Comparison of ENCODE assay signal across 11 cellular contexts in the genomic region with DNA sequence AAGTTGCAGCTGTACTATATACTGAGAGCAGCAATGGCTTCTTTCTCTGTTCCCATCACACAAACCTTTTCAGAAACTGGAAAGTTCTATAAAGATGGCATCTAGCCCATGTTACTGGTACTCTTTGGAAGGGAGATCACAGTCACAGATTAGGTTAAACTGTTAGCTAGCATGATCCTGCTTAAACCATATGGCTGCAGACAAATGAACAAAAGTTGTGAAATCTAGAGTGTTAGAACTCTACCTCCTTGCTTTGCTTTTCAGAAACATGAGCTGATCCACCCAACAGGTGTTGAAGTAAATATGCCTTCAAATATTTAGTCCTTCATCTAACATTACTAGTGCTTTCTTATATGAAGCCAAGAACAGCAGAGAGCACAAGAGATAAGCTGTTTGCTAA.
DNase-seq lines count a peak whose midpoint lies in the region; ATAC-seq, FAIRE-seq and TF ChIP-seq lines count a peak whose summit lies in the region.
"Had no signal": no experiment of that assay in that cellular context is flagged by ENCODE, and none has a peak within 500 bp of the region (broad histone marks: within the 10 kb centered on the region; RNA-seq: fewer than 3 reads in every experiment).

No MANE protein-coding gene starts in this region.

- H3K79me2 ChIP-seq in HepG2 (ENCODE audit: insufficient read depth, low read length) = no peaks in the 10 kb centered on the region

- no peak overlapping the region for H3K4me3 ChIP-seq in HepG2 (replicated peaks in 1 of 3; ENCODE audit: insufficient read depth in 1 of 3, low read depth in 2 of 3, low read length in 3 of 3)
- H3K4me3 ChIP-seq in thymus (ENCODE audit: low read length) = no peak overlapping the region

- TF ChIP-seq CTCF in HepG2 (CRISPR knock-in tag; IDR thresholded peaks at IDR 0.05) = no peak
- TF ChIP-seq CTCF in RWPE1 (conservative IDR thresholded peaks at IDR 0.05; ENCODE audit: low read depth) = no peak

- no peak overlapping the region for H2AFZ ChIP-seq in HepG2 (ENCODE audit: low read length)

- peak overlapping the region; percentile 12 for H3K27ac Mint-ChIP-seq in activated T-cell treated with anti-CD3 and anti-CD28 coated beads, Interleukin-2, amount 50 U/mL, for 72 hours
- peak overlapping the region; percentile 81 for H3K27ac Mint-ChIP-seq in activated naive CD8-positive, alpha-beta T cell treated with anti-CD3 and anti-CD28 coated beads, Interleukin-2, amount 50 U/mL, for 24 hours

- intact Hi-C loops in HepG2 (cut with micrococcal nuclease; ENCODE audit: unreplicated experiment) = no loop called here

- CTCF ChIA-PET in HepG2 (lab: Yijun Ruan, JAX; ENCODE audit: low intra/inter-chr PET ratio, low total read pairs) (no interaction called here), RWPE1 (lab: Yijun Ruan, JAX) (interaction anchor here (0.9 to 1.2 kb wide), 2 partner anchors 11 to 15 kb away, joined by 3 to 4 read pairs; no protein-coding TSS in a partner anchor)

- in situ Hi-C loops in HepG2 (cut with HindIII; ENCODE audit: extremely low pct_ligation_motif_present, low pct_unique_long_range_greater_than_20kb) = no loop called here

- H3K27me3 ChIP-seq in HepG2 (ENCODE audit: control insufficient read depth in 1 of 2, insufficient read depth in 2 of 2, low read length in 2 of 2) (no peaks in the 10 kb centered on the region), thymus (ENCODE audit: control insufficient read depth, insufficient read depth) (no peaks in the 10 kb centered on the region)

- DNase-seq in activated T-cell treated with anti-CD3 and anti-CD28 coated beads, Interleukin-2, amount 50 U/mL, for 72 hours = no peak
- DNase-seq in activated T-cell treated with anti-CD3 and anti-CD28 coated beads, Interleukin-2, amount 50 U/mL, for 1 hour = no peak
- DNase-seq in activated naive CD8-positive, alpha-beta T cell treated with anti-CD3 and anti-CD28 coated beads, Interleukin-2, amount 50 U/mL, for 24 hours = no peak
- DNase-seq in HepG2 (ENCODE audit: low spot score) (no peak), RWPE1 (ENCODE audit: low spot score) (no peak), DMS153 treated with DMSO at 0.1 percent for 48 hours (lab: John Stamatoyannopoulos, UW; ENCODE audit: unreplicated experiment) (no peak)
- DNase-seq: activated CD4-positive, CD25-positive, alpha-beta regulatory T cell treated with anti-CD3 and anti-CD28 coated beads, Interleukin-2, amount 50 U/mL, for 72 hours; NCI-H524 had no signal

- no peak for TF ChIP-seq EP300 in HepG2 (IDR thresholded peaks at IDR 0.05; ENCODE audit: low read depth in 2 of 2, low read length in 2 of 2)
- TF ChIP-seq EP300 in HepG2 (CRISPR knock-in tag; IDR thresholded peaks at IDR 0.05; ENCODE audit: borderline replicate concordance) = no peak

- H3K4me3 Mint-ChIP-seq in activated T-cell treated with anti-CD3 and anti-CD28 coated beads, Interleukin-2, amount 50 U/mL, for 72 hours = peak overlapping the region in 1 of 2 donors; percentile 20
- H3K4me3 Mint-ChIP-seq in activated naive CD8-positive, alpha-beta T cell treated with anti-CD3 and anti-CD28 coated beads, Interleukin-2, amount 50 U/mL, for 24 hours = no peak overlapping the region

- peaks cover 2 to 10% of the 10 kb centered on the region in 2 donors for H3K9me3 Mint-ChIP-seq in activated T-cell treated with anti-CD3 and anti-CD28 coated beads, Interleukin-2, amount 50 U/mL, for 72 hours
- peaks cover 7% of the 10 kb centered on the region for H3K9me3 Mint-ChIP-seq in activated naive CD8-positive, alpha-beta T cell treated with anti-CD3 and anti-CD28 coated beads, Interleukin-2, amount 50 U/mL, for 24 hours

- no peaks in the 10 kb centered on the region for H4K20me1 ChIP-seq in HepG2 (ENCODE audit: insufficient read depth, low read length)

- no peak for ATAC-seq in activated T-cell treated with anti-CD3 and anti-CD28 coated beads, Interleukin-2, amount 50 U/mL, for 72 hours (replicated peaks in 1 of 2)
- no peak for ATAC-seq in activated naive CD8-positive, alpha-beta T cell treated with anti-CD3 and anti-CD28 coated beads, Interleukin-2, amount 50 U/mL, for 24 hours
- no peak for ATAC-seq in HepG2
- ATAC-seq in GM18858 (IDR thresholded peaks at IDR 0.05; ENCODE audit: unreplicated experiment) = no peak

- no peak for TF ChIP-seq RAD21 in HepG2 (CRISPR knock-in tag; IDR thresholded peaks at IDR 0.05)

- H3K9me3 ChIP-seq in HepG2 (ENCODE audit: low read length) = no peaks in the 10 kb centered on the region
- H3K9me3 ChIP-seq in thymus (ENCODE audit: control insufficient read depth) = no peaks in the 10 kb centered on the region

- peaks cover 21% of the 10 kb centered on the region for H3K4me1 ChIP-seq in HepG2 (ENCODE audit: insufficient read depth, low read length)
- H3K4me1 ChIP-seq in thymus (ENCODE audit: control insufficient read depth, insufficient read depth, low read length) = peaks cover 23% of the 10 kb centered on the region

- no peak for FAIRE-seq in HepG2 (lab: Jason Lieb, UNC)

- POLR2A ChIA-PET in HepG2 (lab: Yijun Ruan, JAX) = no interaction called here
- POLR2A ChIA-PET in RWPE1 (lab: Yijun Ruan, JAX; ENCODE audit: low non-redundant PET) = no interaction called here

- H3K36me3 Mint-ChIP-seq in activated T-cell treated with anti-CD3 and anti-CD28 coated beads, Interleukin-2, amount 50 U/mL, for 72 hours (ENCODE audit: insufficient read depth in 2 of 2) = peaks cover 3 to 11% of the 10 kb centered on the region in 2 donors
- H3K36me3 Mint-ChIP-seq in activated naive CD8-positive, alpha-beta T cell treated with anti-CD3 and anti-CD28 coated beads, Interleukin-2, amount 50 U/mL, for 24 hours (ENCODE audit: low read depth) = no peaks in the 10 kb centered on the region
- H3K36me3 Mint-ChIP-seq: stimulated activated naive B cell treated with anti-CD40 and anti-IgM and Interleukin-4, amounts not matched to agents 10 μg/mL and 1 μg/mL and 100 μg/mL, for 72 hours had no signal

- H3K27ac ChIP-seq in HepG2 (ENCODE audit: extremely low read length, insufficient read depth, low read length) (peak overlapping the region; percentile 37), thymus (ENCODE audit: low read depth) (peak overlapping the region; percentile 56), RWPE1 (no peak overlapping the region)

- H3K4me1 Mint-ChIP-seq in activated T-cell treated with anti-CD3 and anti-CD28 coated beads, Interleukin-2, amount 50 U/mL, for 72 hours (ENCODE audit: low read depth) = peaks cover 49% of the 10 kb centered on the region
- H3K4me1 Mint-ChIP-seq in activated naive CD8-positive, alpha-beta T cell treated with anti-CD3 and anti-CD28 coated beads, Interleukin-2, amount 50 U/mL, for 24 hours = peaks cover 41% of the 10 kb centered on the region

- no peak overlapping the region for H3K4me2 ChIP-seq in HepG2 (ENCODE audit: low read depth, low read length)

- no peak for TF ChIP-seq POLR2A in HepG2 (IDR thresholded peaks at IDR 0.05; ENCODE audit: insufficient read depth in 1 of 2, low read depth in 2 of 2, low read length in 2 of 2)

- BruUV-seq in HepG2 (replicated peaks; lab: Mats Ljungman, UMichigan) = no TSS peak

- H3K9ac ChIP-seq in HepG2 (ENCODE audit: insufficient read depth, low read depth, low read length) = no peak overlapping the region

- H3K36me3 ChIP-seq in HepG2 (replicated peaks in 1 of 2; ENCODE audit: control insufficient read depth in 1 of 2, insufficient read depth in 2 of 2, low read length in 2 of 2) (no peaks in the 10 kb centered on the region), thymus (ENCODE audit: control insufficient read depth, insufficient read depth) (no peaks in the 10 kb centered on the region)

- H3K27me3 Mint-ChIP-seq in activated T-cell treated with anti-CD3 and anti-CD28 coated beads, Interleukin-2, amount 50 U/mL, for 72 hours (ENCODE audit: low read depth) = no peaks in the 10 kb centered on the region
- no peaks in the 10 kb centered on the region for H3K27me3 Mint-ChIP-seq in activated naive CD8-positive, alpha-beta T cell treated with anti-CD3 and anti-CD28 coated beads, Interleukin-2, amount 50 U/mL, for 24 hours
- H3K27me3 Mint-ChIP-seq: stimulated activated naive B cell treated with anti-CD40 and anti-IgM and Interleukin-4, amounts not matched to agents 10 μg/mL and 1 μg/mL and 100 μg/mL, for 72 hours had no signal

TF ChIP-seq in HepG2, 621 proteins besides CTCF, POLR2A, EP300 and RAD21:
- no peak for TF ChIP-seq ZNF761 (CRISPR knock-in tag; conservative IDR thresholded peaks at IDR 0.05)
- no peak for TF ChIP-seq KDM5A (IDR thresholded peaks at IDR 0.05; ENCODE audit: borderline replicate concordance, low read length)
- TF ChIP-seq, protein P1, sequence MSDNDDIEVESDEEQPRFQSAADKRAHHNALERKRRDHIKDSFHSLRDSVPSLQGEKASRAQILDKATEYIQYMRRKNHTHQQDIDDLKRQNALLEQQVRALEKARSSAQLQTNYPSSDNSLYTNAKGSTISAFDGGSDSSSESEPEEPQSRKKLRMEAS (IDR thresholded peaks at IDR 0.05) = no peak
- TF ChIP-seq ZNF567 (CRISPR knock-in tag; IDR thresholded peaks at IDR 0.05; ENCODE audit: borderline replicate concordance) = no peak
- no peak for TF ChIP-seq AHR (CRISPR knock-in tag; IDR thresholded peaks at IDR 0.05)
- TF ChIP-seq ZNF7 (CRISPR knock-in tag; IDR thresholded peaks at IDR 0.05) = no peak
- TF ChIP-seq, protein P2, sequence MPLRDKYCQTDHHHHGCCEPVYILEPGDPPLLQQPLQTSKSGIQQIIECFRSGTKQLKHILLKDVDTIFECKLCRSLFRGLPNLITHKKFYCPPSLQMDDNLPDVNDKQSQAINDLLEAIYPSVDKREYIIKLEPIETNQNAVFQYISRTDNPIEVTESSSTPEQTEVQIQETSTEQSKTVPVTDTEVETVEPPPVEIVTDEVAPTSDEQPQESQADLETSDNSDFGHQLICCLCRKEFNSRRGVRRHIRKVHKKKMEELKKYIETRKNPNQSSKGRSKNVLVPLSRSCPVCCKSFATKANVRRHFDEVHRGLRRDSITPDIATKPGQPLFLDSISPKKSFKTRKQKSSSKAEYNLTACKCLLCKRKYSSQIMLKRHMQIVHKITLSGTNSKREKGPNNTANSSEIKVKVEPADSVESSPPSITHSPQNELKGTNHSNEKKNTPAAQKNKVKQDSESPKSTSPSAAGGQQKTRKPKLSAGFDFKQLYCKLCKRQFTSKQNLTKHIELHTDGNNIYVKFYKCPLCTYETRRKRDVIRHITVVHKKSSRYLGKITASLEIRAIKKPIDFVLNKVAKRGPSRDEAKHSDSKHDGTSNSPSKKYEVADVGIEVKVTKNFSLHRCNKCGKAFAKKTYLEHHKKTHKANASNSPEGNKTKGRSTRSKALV (CRISPR knock-in tag; IDR thresholded peaks at IDR 0.05) = no peak
- TF ChIP-seq, protein P3, sequence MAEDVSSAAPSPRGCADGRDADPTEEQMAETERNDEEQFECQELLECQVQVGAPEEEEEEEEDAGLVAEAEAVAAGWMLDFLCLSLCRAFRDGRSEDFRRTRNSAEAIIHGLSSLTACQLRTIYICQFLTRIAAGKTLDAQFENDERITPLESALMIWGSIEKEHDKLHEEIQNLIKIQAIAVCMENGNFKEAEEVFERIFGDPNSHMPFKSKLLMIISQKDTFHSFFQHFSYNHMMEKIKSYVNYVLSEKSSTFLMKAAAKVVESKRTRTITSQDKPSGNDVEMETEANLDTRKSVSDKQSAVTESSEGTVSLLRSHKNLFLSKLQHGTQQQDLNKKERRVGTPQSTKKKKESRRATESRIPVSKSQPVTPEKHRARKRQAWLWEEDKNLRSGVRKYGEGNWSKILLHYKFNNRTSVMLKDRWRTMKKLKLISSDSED (CRISPR knock-in tag; IDR thresholded peaks at IDR 0.05) = no peak
